Comparison of ENCODE assay signal across 8 cellular contexts in the genomic region with DNA sequence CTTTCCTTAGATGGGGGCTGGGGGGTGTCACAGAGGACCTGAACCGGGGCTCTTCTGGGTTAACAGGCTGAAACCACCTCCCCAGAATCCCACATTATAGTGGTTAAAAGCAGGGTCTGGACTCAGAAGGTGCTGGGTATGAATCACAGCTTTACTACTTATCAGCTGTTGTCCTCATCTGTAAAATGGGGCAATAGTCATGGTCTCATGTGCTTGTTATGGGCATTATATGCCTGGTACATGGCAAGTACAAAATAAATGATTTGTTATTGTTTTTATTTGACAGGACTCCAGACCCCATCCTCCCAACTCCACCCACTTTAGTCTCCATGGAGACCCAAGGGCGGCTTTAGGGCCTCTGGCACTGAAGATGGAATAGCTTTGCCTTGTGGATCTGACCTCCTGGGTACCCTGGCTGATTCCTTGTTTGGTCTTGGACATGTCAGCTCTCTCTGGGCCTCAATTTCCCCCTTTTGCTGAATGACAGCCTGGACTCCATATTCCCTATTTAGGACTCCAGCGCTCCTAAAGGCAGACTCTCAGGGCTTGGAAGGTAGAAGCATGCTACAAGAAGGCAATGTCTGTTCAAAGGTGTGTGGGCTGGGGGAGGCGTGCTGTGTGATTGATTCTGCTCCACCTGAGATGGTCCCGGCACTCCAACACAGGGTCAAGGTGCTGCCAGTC. TPM values are rescaled to one million over a fixed set of nuclear protein-coding genes. Genes with fewer than 3 reads are reported as not detected.
A peak's percentile ranks its signal among the peaks of the same experiment; 100 is the strongest.
DNase-seq lines count a peak whose midpoint lies in the region; ATAC-seq and TF ChIP-seq lines count a peak whose summit lies in the region.

No MANE protein-coding gene starts in this region.

- H3K4me1 ChIP-seq in Caco-2 (peaks cover 38% of the 10 kb centered on the region), neuron (ENCODE audit: insufficient read depth, low read length) (peaks cover 12% of the 10 kb centered on the region)
- peaks cover 25% of the 10 kb centered on the region for H3K4me1 ChIP-seq in effector memory CD4-positive, alpha-beta T cell (ENCODE audit: control insufficient read depth, insufficient read depth, low read length, poor library complexity, severe bottlenecking)

- CTCF ChIA-PET in Caco-2 (lab: Charles Lee), result interaction anchor here (1.0 to 3.5 kb wide), 8 partner anchors 16 to 111 kb away, joined by 3 to 29 read pairs (median 7); a partner anchor contains a TSS

- POLR2A ChIA-PET in Caco-2 (lab: Charles Lee), result interaction anchor here (0.5 to 3.4 kb wide), 11 partner anchors 16 to 169 kb away, joined by 3 to 60 read pairs (median 4); a partner anchor contains a TSS

- H3K27me3 Mint-ChIP-seq in Caco-2 (ENCODE audit: insufficient read depth, unreplicated experiment), result no peaks in the 10 kb centered on the region

- H3K4me3 ChIP-seq in Caco-2 (ENCODE audit: low read depth, low read length), result peak overlapping the region; percentile 60
- peak overlapping the region; percentile 91 for H3K4me3 ChIP-seq in LNCaP clone FGC (ENCODE audit: low read depth, low read length)
- H3K4me3 ChIP-seq in effector memory CD4-positive, alpha-beta T cell (ENCODE audit: insufficient read depth, low read depth, low read length, poor library complexity, severe bottlenecking), result peak overlapping the region; percentile 67
- peak overlapping the region; percentile 79 for H3K4me3 ChIP-seq in neuron (ENCODE audit: low read length)

- TF ChIP-seq CTCF in Caco-2 (IDR thresholded peaks at IDR 0.05; ENCODE audit: insufficient read depth in 1 of 2, low read depth in 1 of 2, low read length in 1 of 2, severe bottlenecking in 1 of 2, unreplicated experiment in 1 of 2), result no peak
- TF ChIP-seq CTCF in LNCaP clone FGC (IDR thresholded peaks at IDR 0.05; ENCODE audit: control insufficient read depth, extremely low read depth, insufficient read depth), result no peak

- peak overlapping the region; percentile 95 for H2AFZ ChIP-seq in neuron (ENCODE audit: low read depth, low read length)

- H3K4me3 Mint-ChIP-seq in Caco-2 (ENCODE audit: unreplicated experiment), result peak overlapping the region; percentile 94

- ATAC-seq in GM18520 (IDR thresholded peaks at IDR 0.05; ENCODE audit: unreplicated experiment) (no peak), left lobe of liver (no peak)
- no peak for ATAC-seq in activated CD4-positive, CD25-positive, alpha-beta regulatory T cell treated with anti-CD3 and anti-CD28 coated beads, Interleukin-2, amount 50 U/mL, for 24 hours

- DNase-seq in Caco-2 (no peak), LNCaP clone FGC (ENCODE audit: low read depth) (no peak), left lobe of liver (ENCODE audit: low spot score) (no peak)
- no peak for DNase-seq in effector memory CD4-positive, alpha-beta T cell
- no peak for DNase-seq in stimulated activated CD4-positive, alpha-beta T cell treated with anti-CD3 and anti-CD28 coated beads, Interleukin-2, amount 100 ng/mL, for 48 hours

- no peak overlapping the region for H3K27ac ChIP-seq in effector memory CD4-positive, alpha-beta T cell (ENCODE audit: insufficient read depth, low read length, poor library complexity, severe bottlenecking)

- BruUV-seq in Caco-2 (replicated peaks; lab: Mats Ljungman, UMichigan), result TSS peak; percentile 83

- peaks cover 30% of the 10 kb centered on the region for H3K4me1 Mint-ChIP-seq in Caco-2 (ENCODE audit: low read depth, unreplicated experiment)

- H3K36me3 Mint-ChIP-seq in Caco-2 (ENCODE audit: insufficient read depth, unreplicated experiment), result peaks cover 32% of the 10 kb centered on the region

- no peaks in the 10 kb centered on the region for H3K9me3 Mint-ChIP-seq in Caco-2 (ENCODE audit: unreplicated experiment)

- intact Hi-C loops in Caco-2 (cut with micrococcal nuclease; ENCODE audit: unreplicated experiment), result loop anchor here (1.0 kb wide), 1 partner anchor 111 kb away; a partner anchor contains a TSS

- H3K27me3 ChIP-seq in Caco-2 (replicated peaks; ENCODE audit: control insufficient read depth, insufficient read depth, low read length) (no peaks in the 10 kb centered on the region), neuron (ENCODE audit: insufficient read depth, low read length) (no peaks in the 10 kb centered on the region)
- no peaks in the 10 kb centered on the region for H3K27me3 ChIP-seq in effector memory CD4-positive, alpha-beta T cell (replicated peaks; ENCODE audit: control insufficient read depth, insufficient read depth, low read length, poor library complexity, severe bottlenecking)

- H3K36me3 ChIP-seq in Caco-2 (ENCODE audit: control insufficient read depth, insufficient read depth, low read length), result peaks cover 1% of the 10 kb centered on the region
- no peaks in the 10 kb centered on the region for H3K36me3 ChIP-seq in effector memory CD4-positive, alpha-beta T cell (ENCODE audit: control insufficient read depth, insufficient read depth, low read length)
- no peaks in the 10 kb centered on the region for H3K36me3 ChIP-seq in neuron (ENCODE audit: insufficient read depth, low read length)

- no peaks in the 10 kb centered on the region for H3K9me3 ChIP-seq in Caco-2
- no peaks in the 10 kb centered on the region for H3K9me3 ChIP-seq in effector memory CD4-positive, alpha-beta T cell (ENCODE audit: control insufficient read depth, low read length)
- H3K9me3 ChIP-seq in neuron (ENCODE audit: low read length), result no peaks in the 10 kb centered on the region

- H3K27ac Mint-ChIP-seq in Caco-2 (ENCODE audit: unreplicated experiment), result peak overlapping the region; percentile 95

RNA-seq across cellular contexts. Expression of a gene that starts 0.8 kb away (rescaled TPM):
- 69.8 and 71.0 TPM in 2 replicates for total RNA-seq in Caco-2 (2022)
- total RNA-seq in left lobe of liver, result 20.9 TPM

RNA-seq across cellular contexts. Expression of a gene that starts 27.1 kb away (rescaled TPM):
- total RNA-seq in Caco-2 (2022) (1.3 and 2.0 TPM in 2 replicates), left lobe of liver (7.0 TPM)

RNA-seq across cellular contexts. Expression of a gene that starts 42.5 kb away (rescaled TPM):
- 6.8 and 7.8 TPM in 2 replicates for total RNA-seq in Caco-2 (2022)
- total RNA-seq in left lobe of liver, result 0.25 TPM
